Comparison of ENCODE assay signal across 22 cellular contexts in genomic region chr13:85521586-85521985, GRCh38.
DNase-seq lines count a peak whose midpoint lies in the region; ATAC-seq, FAIRE-seq and TF ChIP-seq lines count a peak whose summit lies in the region.
"Had no signal": no experiment of that assay in that cellular context is flagged by ENCODE, and none has a peak within 500 bp of the region (broad histone marks: within the 10 kb centered on the region; RNA-seq: fewer than 3 reads in every experiment).

No MANE protein-coding gene starts in this region.

- FAIRE-seq in GM12892 (lab: Jason Lieb, UNC), result no peak
- FAIRE-seq: endothelial cell of umbilical vein, GM18507, H1, keratinocyte had no signal

- TF ChIP-seq POLR2A in GM12892 (IDR thresholded peaks at IDR 0.05; ENCODE audit: low read depth, low read length), result no peak

- DNase-seq in DMS153 (lab: John Stamatoyannopoulos, UW) (peak; percentile 97), NCI-H128 (lab: John Stamatoyannopoulos, UW; ENCODE audit: unreplicated experiment) (peak; percentile 77), NCI-H2196 treated with DMSO at 0.1 percent for 48 hours (lab: John Stamatoyannopoulos, UW; ENCODE audit: unreplicated experiment) (peak; percentile 20), GM12892 (ENCODE audit: insufficient read length) (no peak)
- no peak for DNase-seq in activated naive CD4-positive, alpha-beta T cell treated with anti-CD3 and anti-CD28 coated beads, Interleukin-2, amount 50 U/mL, for 16 hours
- DNase-seq: activated CD4-positive, alpha-beta T cell treated with anti-CD3 and anti-CD28 coated beads for 48 hours; CD4-positive, alpha-beta T cell; foreskin fibroblast; hippocampal formation; mammary epithelial cell; naive B cell; NCI-H187; ovary; right cardiac atrium had no signal

- peak; percentile 57 for ATAC-seq in esophagus mucosa
- ATAC-seq in GM19455 (IDR thresholded peaks at IDR 0.05; ENCODE audit: unreplicated experiment), result no peak
- no peak for ATAC-seq in HG03095 (IDR thresholded peaks at IDR 0.05; ENCODE audit: unreplicated experiment)
- ATAC-seq: right cardiac atrium; stimulated activated effector memory CD8-positive, alpha-beta T cell treated with anti-CD3 and anti-CD28 coated beads, Interleukin-12 subunit alpha, Interleukin-12 subunit beta, amount 100 ng/mL, for 72 hours had no signal

Comparison
In these comparisons a context has a peak if more than half of its experiments do, and no peak if none do; other contexts are left out.
1. DNase-seq: peak in DMS153 (single experiment), NCI-H128 (single experiment) and NCI-H2196 treated with DMSO at 0.1 percent for 48 hours (single experiment); none in GM12892 (single experiment) and activated naive CD4-positive, alpha-beta T cell treated with anti-CD3 and anti-CD28 coated beads, Interleukin-2, amount 50 U/mL, for 16 hours (single experiment).